In genomic region chr7:1593091-1593866, GRCh38 we compare ENCODE assay signal across 10 cellular contexts. TPM values are rescaled to one million over a fixed set of nuclear protein-coding genes. Genes with fewer than 3 reads are reported as not detected.
A peak's percentile ranks its signal among the peaks of the same experiment; 100 is the strongest.
DNase-seq lines count a peak whose midpoint lies in the region; ATAC-seq and TF ChIP-seq lines count a peak whose summit lies in the region.
"Had no signal": no experiment of that assay in that cellular context is flagged by ENCODE, and none has a peak within 500 bp of the region (broad histone marks: within the 10 kb centered on the region; RNA-seq: fewer than 3 reads in every experiment).

No MANE protein-coding gene starts in this region.

- no peaks in the 10 kb centered on the region for H3K9me2 ChIP-seq in DOHH2 (replicated peaks; ENCODE audit: control insufficient read depth, low read length)

- peaks cover 52% of the 10 kb centered on the region for H3K27me3 Mint-ChIP-seq in HFFc6 (ENCODE audit: insufficient read depth)
- H3K27me3 Mint-ChIP-seq in activated T-cell treated with anti-CD3 and anti-CD28 coated beads, Interleukin-2, amount 50 U/mL, for 72 hours (ENCODE audit: low read depth), result peaks cover 44% of the 10 kb centered on the region
- H3K27me3 Mint-ChIP-seq in naive thymus-derived CD4-positive, alpha-beta T cell, result peaks cover 20 to 48% (median 32%) of the 10 kb centered on the region in 5 donors

- CTCF ChIA-PET in naive thymus-derived CD4-positive, alpha-beta T cell (lab: Charles Lee), result no interaction called here

- no peaks in the 10 kb centered on the region for H3K9me3 ChIP-seq in DOHH2 (ENCODE audit: control insufficient read depth, insufficient read depth, low read length)
- H3K9me3 ChIP-seq in naive thymus-derived CD4-positive, alpha-beta T cell (ENCODE audit: control insufficient read depth in 2 of 3, low read length in 3 of 3), result no peaks in the 10 kb centered on the region

- H3K79me2 ChIP-seq in DOHH2 (ENCODE audit: control insufficient read depth, low read length), result no peaks in the 10 kb centered on the region

- no peaks in the 10 kb centered on the region for H3K4me1 Mint-ChIP-seq in HFFc6 (ENCODE audit: low read depth)
- H3K4me1 Mint-ChIP-seq in activated T-cell treated with anti-CD3 and anti-CD28 coated beads, Interleukin-2, amount 50 U/mL, for 72 hours (ENCODE audit: low read depth), result peaks cover 22% of the 10 kb centered on the region
- H3K4me1 Mint-ChIP-seq in naive thymus-derived CD4-positive, alpha-beta T cell, result peaks cover 14 to 30% (median 19%) of the 10 kb centered on the region in 7 donors

- peaks cover 23% of the 10 kb centered on the region for H3K4me1 ChIP-seq in DOHH2 (ENCODE audit: control insufficient read depth, low read length)
- H3K4me1 ChIP-seq in naive thymus-derived CD4-positive, alpha-beta T cell (ENCODE audit: control insufficient read depth in 2 of 2, insufficient read depth in 2 of 2, low read length in 2 of 2), result peaks cover 7 to 22% of the 10 kb centered on the region in 2 donors

- H3K4me3 ChIP-seq in DOHH2 (ENCODE audit: low read length), result no peak overlapping the region
- H3K4me3 ChIP-seq in naive thymus-derived CD4-positive, alpha-beta T cell (ENCODE audit: low read length), result no peak overlapping the region

- DNase-seq in HFFc6 (no peak), substantia nigra (lab: John Stamatoyannopoulos, UW) (no peak), COLO829 (ENCODE audit: low spot score) (no peak), activated gamma-delta T cell (lab: John Stamatoyannopoulos, UW) (no peak)
- DNase-seq in activated T-cell treated with anti-CD3 and anti-CD28 coated beads, Interleukin-2, amount 50 U/mL, for 72 hours, result peak in 1 of 2 donors; percentile 13
- DNase-seq in naive thymus-derived CD4-positive, alpha-beta T cell, result no peak
- DNase-seq: OCI-M1; stimulated activated naive CD4-positive, alpha-beta T cell had no signal

- H4K20me1 ChIP-seq in DOHH2 (ENCODE audit: control insufficient read depth, insufficient read depth, low read depth, low read length), result 0 out of 2 replicates have a peak, but pooled peaks cover 2% of the 10 kb centered on the region

- POLR2A ChIA-PET in naive thymus-derived CD4-positive, alpha-beta T cell (lab: Charles Lee), result no interaction called here

- intact Hi-C loops in naive thymus-derived CD4-positive, alpha-beta T cell (cut with micrococcal nuclease), result no loop called here

- peaks cover 40% of the 10 kb centered on the region for H3K27me3 ChIP-seq in DOHH2 (ENCODE audit: control insufficient read depth, low read length)
- H3K27me3 ChIP-seq in naive thymus-derived CD4-positive, alpha-beta T cell (ENCODE audit: control insufficient read depth in 2 of 2, insufficient read depth in 2 of 2, low read length in 2 of 2), result peaks cover 0 to 8% of the 10 kb centered on the region in 2 donors

- H3K36me3 ChIP-seq in DOHH2 (ENCODE audit: control insufficient read depth, low read length), result no peaks in the 10 kb centered on the region
- no peaks in the 10 kb centered on the region for H3K36me3 ChIP-seq in naive thymus-derived CD4-positive, alpha-beta T cell (ENCODE audit: control insufficient read depth in 2 of 3, insufficient read depth in 3 of 3, low read length in 3 of 3)

- no peak overlapping the region for H3K4me2 ChIP-seq in DOHH2 (ENCODE audit: low read length)

- peak; percentile 33 to 44 for ATAC-seq in activated T-cell treated with anti-CD3 and anti-CD28 coated beads, Interleukin-2, amount 50 U/mL, for 72 hours (replicated peaks in 1 of 2)
- no peak for ATAC-seq in naive thymus-derived CD4-positive, alpha-beta T cell

- peaks cover 9% of the 10 kb centered on the region for H3K9me3 Mint-ChIP-seq in HFFc6
- H3K9me3 Mint-ChIP-seq in activated T-cell treated with anti-CD3 and anti-CD28 coated beads, Interleukin-2, amount 50 U/mL, for 72 hours, result peaks cover 2% of the 10 kb centered on the region in 2 donors
- H3K9me3 Mint-ChIP-seq in naive thymus-derived CD4-positive, alpha-beta T cell, result peaks cover 0 to 13% (median 0%) of the 10 kb centered on the region in 11 donors

- H3F3A ChIP-seq in DOHH2 (ENCODE audit: control insufficient read depth, insufficient read depth), result no peaks in the 10 kb centered on the region

- H3K27ac Mint-ChIP-seq in HFFc6, result no peak overlapping the region
- H3K27ac Mint-ChIP-seq in activated T-cell treated with anti-CD3 and anti-CD28 coated beads, Interleukin-2, amount 50 U/mL, for 72 hours, result no peak overlapping the region
- peak overlapping the region in 1 of 9 donors; percentile 43 for H3K27ac Mint-ChIP-seq in naive thymus-derived CD4-positive, alpha-beta T cell
- H3K27ac Mint-ChIP-seq: activated naive CD8-positive, alpha-beta T cell had no signal

- H3K36me3 Mint-ChIP-seq in HFFc6 (ENCODE audit: low read depth), result peaks cover 2% of the 10 kb centered on the region; the same call in 1 of the 2 replicates
- H3K36me3 Mint-ChIP-seq in activated T-cell treated with anti-CD3 and anti-CD28 coated beads, Interleukin-2, amount 50 U/mL, for 72 hours (ENCODE audit: insufficient read depth in 2 of 2), result peaks cover 2% of the 10 kb centered on the region in 2 donors
- peaks cover 0 to 4% (median 0%) of the 10 kb centered on the region in 5 donors for H3K36me3 Mint-ChIP-seq in naive thymus-derived CD4-positive, alpha-beta T cell
- H3K36me3 Mint-ChIP-seq: activated naive CD8-positive, alpha-beta T cell had no signal

- TF ChIP-seq CTCF in DOHH2 (IDR thresholded peaks at IDR 0.05; ENCODE audit: low read depth, low read length, poor library complexity, severe bottlenecking) (peak; percentile 48), HFFc6 (IDR thresholded peaks at IDR 0.05) (peak; percentile 66)

- H3K4me3 Mint-ChIP-seq in HFFc6, result no peak overlapping the region
- H3K4me3 Mint-ChIP-seq in activated T-cell treated with anti-CD3 and anti-CD28 coated beads, Interleukin-2, amount 50 U/mL, for 72 hours, result peak overlapping the region; percentile 16 to 53
- peak overlapping the region in 7 of 10 donors; percentile 25 to 92 (median 71) for H3K4me3 Mint-ChIP-seq in naive thymus-derived CD4-positive, alpha-beta T cell

- no peak overlapping the region for H3K27ac ChIP-seq in DOHH2 (ENCODE audit: low read depth, low read length)
- H3K27ac ChIP-seq in naive thymus-derived CD4-positive, alpha-beta T cell (ENCODE audit: low read depth, low read length), result no peak overlapping the region
- H3K27ac ChIP-seq in substantia nigra (ENCODE audit: low read depth, low read length, poor library complexity, severe bottlenecking), result no peak overlapping the region

RNA-seq across cellular contexts. Expression of gene PSMG3, which starts 23.4 kb away (rescaled TPM):
- total RNA-seq in HFFc6 (2021; fragmentation: NEBNext Ultra II Directional; extraction: Animal tissue kit (Norgen Biotek cat#: 25700)), result 10 to 100 TPM; 25.6 to 31.0 (median 28.2) TPM
- total RNA-seq in activated T-cell treated with anti-CD3 and anti-CD28 coated beads, Interleukin-2, amount 50 U/mL, for 72 hours, result 10 to 100 TPM; 49.7 to 53.6 TPM
- total RNA-seq in naive thymus-derived CD4-positive, alpha-beta T cell, result 10 to 100 TPM; 12.1 to 31.8 (median 23.2) TPM
- 10 to 100 TPM; 57.2 to 57.9 TPM for polyA plus RNA-seq in naive thymus-derived CD4-positive, alpha-beta T cell

RNA-seq across cellular contexts. Expression of gene TMEM184A, which starts 37.3 kb away (rescaled TPM):
- 1 to 10 TPM in 5 of 6 experiments, under 1 TPM in 1; 0.79 to 2.0 (median 1.5) TPM for total RNA-seq in HFFc6 (2021; fragmentation: NEBNext Ultra II Directional; extraction: Animal tissue kit (Norgen Biotek cat#: 25700))
- total RNA-seq in activated T-cell treated with anti-CD3 and anti-CD28 coated beads, Interleukin-2, amount 50 U/mL, for 72 hours, result under 1 TPM in 1 of 2 donors, not detected in 1; 0.10 TPM
- under 1 TPM in 1 of 5 experiments, not detected in 4; 0.05 TPM for total RNA-seq in naive thymus-derived CD4-positive, alpha-beta T cell
- polyA plus RNA-seq in naive thymus-derived CD4-positive, alpha-beta T cell, result under 1 TPM in 1 of 2 donors, not detected in 1; 0.06 TPM
